ENCODE assay signal across 14 cellular contexts in genomic region chr11:123760894-123761293, GRCh38. TPM values are rescaled to one million over a fixed set of nuclear protein-coding genes. Genes with fewer than 3 reads are reported as not detected.
A peak's percentile ranks its signal among the peaks of the same experiment; 100 is the strongest.
DNase-seq lines count a peak whose midpoint lies in the region; ATAC-seq and TF ChIP-seq lines count a peak whose summit lies in the region.
"Had no signal": no experiment of that assay in that cellular context is flagged by ENCODE, and none has a peak within 500 bp of the region (broad histone marks: within the 10 kb centered on the region; RNA-seq: fewer than 3 reads in every experiment).

No MANE protein-coding gene starts in this region.

- H3K4me3 Mint-ChIP-seq in activated T-cell treated with anti-CD3 and anti-CD28 coated beads, Interleukin-2, amount 50 U/mL, for 24 hours, result no peak overlapping the region
- no peak overlapping the region for H3K4me3 Mint-ChIP-seq in osteocyte (ENCODE audit: unreplicated experiment)

- no peaks in the 10 kb centered on the region for H3K4me1 Mint-ChIP-seq in activated T-cell treated with anti-CD3 and anti-CD28 coated beads, Interleukin-2, amount 50 U/mL, for 24 hours (ENCODE audit: low read depth)
- no peaks in the 10 kb centered on the region for H3K4me1 Mint-ChIP-seq in osteocyte (ENCODE audit: unreplicated experiment)

- no peak for TF ChIP-seq CTCF in GM10248 (IDR thresholded peaks at IDR 0.05; ENCODE audit: control extremely low read depth, extremely low read depth, low read depth, missing control alignments)
- TF ChIP-seq CTCF in osteocyte (IDR thresholded peaks at IDR 0.05), result no peak
- no peak for TF ChIP-seq CTCF in ovary (IDR thresholded peaks at IDR 0.05)

- H3K9me3 ChIP-seq in ovary, result peaks cover 0 to 3% of the 10 kb centered on the region in 2 donors
- H3K9me3 ChIP-seq: prostate gland had no signal

- TF ChIP-seq POLR2A in ovary (IDR thresholded peaks at IDR 0.05), result no peak

- H3K36me3 Mint-ChIP-seq in activated T-cell treated with anti-CD3 and anti-CD28 coated beads, Interleukin-2, amount 50 U/mL, for 24 hours (ENCODE audit: low read depth), result no peaks in the 10 kb centered on the region
- H3K36me3 Mint-ChIP-seq in osteocyte (ENCODE audit: unreplicated experiment), result no peaks in the 10 kb centered on the region

- peaks cover 20% of the 10 kb centered on the region for H3K9me3 Mint-ChIP-seq in activated T-cell treated with anti-CD3 and anti-CD28 coated beads, Interleukin-2, amount 50 U/mL, for 24 hours
- H3K9me3 Mint-ChIP-seq in osteocyte (ENCODE audit: unreplicated experiment), result peaks cover 11% of the 10 kb centered on the region

- no peak overlapping the region for H3K27ac Mint-ChIP-seq in activated T-cell treated with anti-CD3 and anti-CD28 coated beads, Interleukin-2, amount 50 U/mL, for 24 hours
- H3K27ac Mint-ChIP-seq in osteocyte (ENCODE audit: unreplicated experiment), result no peak overlapping the region

- TF ChIP-seq EP300 in ovary (IDR thresholded peaks at IDR 0.05), result no peak

- H3K4me1 ChIP-seq in ovary (ENCODE audit: insufficient read depth), result no peaks in the 10 kb centered on the region
- H3K4me1 ChIP-seq: prostate gland had no signal

- H3K27me3 Mint-ChIP-seq in activated T-cell treated with anti-CD3 and anti-CD28 coated beads, Interleukin-2, amount 50 U/mL, for 24 hours, result peaks cover 21% of the 10 kb centered on the region
- peaks cover 16% of the 10 kb centered on the region for H3K27me3 Mint-ChIP-seq in osteocyte (ENCODE audit: unreplicated experiment)

- 76 to 87% (median 85%) methylated on average over 1 of the region's 1 CpG for WGBS in ovary, 3 donors

- intact Hi-C loops in ovary (cut with DNase I), result no loop called here

- H3K27ac ChIP-seq in ovary, result no peak overlapping the region
- H3K27ac ChIP-seq: prostate gland had no signal

- POLR2A ChIA-PET in GM10248 (lab: Yijun Ruan, JAX), result no interaction called here

- peak; percentile 74 for ATAC-seq in GM18909 (IDR thresholded peaks at IDR 0.05; ENCODE audit: poor library complexity, unreplicated experiment)
- ATAC-seq in GM21825 (IDR thresholded peaks at IDR 0.05; ENCODE audit: unreplicated experiment), result peak; percentile 79
- ATAC-seq in HG03280 (IDR thresholded peaks at IDR 0.05; ENCODE audit: unreplicated experiment), result peak; percentile 67

- no peak overlapping the region for H3K4me3 ChIP-seq in ovary
- H3K4me3 ChIP-seq: prostate gland had no signal

- H3K36me3 ChIP-seq in ovary, result no peaks in the 10 kb centered on the region
- H3K36me3 ChIP-seq: prostate gland had no signal

- no peaks in the 10 kb centered on the region for H3K27me3 ChIP-seq in ovary

- DNase-seq in GM10248 (ENCODE audit: extremely low spot score) (peak; percentile 61), NCI-H82 treated with DMSO at 0.1 percent for 48 hours (lab: John Stamatoyannopoulos, UW; ENCODE audit: unreplicated experiment) (no peak), osteocyte (ENCODE audit: extremely low spot score, unreplicated experiment) (no peak), ovary (no peak)
- no peak for DNase-seq in activated T-cell treated with anti-CD3 and anti-CD28 coated beads, Interleukin-2, amount 50 U/mL, for 24 hours
- DNase-seq: activated CD8-positive, alpha-beta memory T cell treated with anti-CD3 and anti-CD28 coated beads, Interleukin-2, amount 50 U/mL, for 48 hours; HCEC 1CT; stimulated activated CD4-positive, alpha-beta T cell treated with anti-CD3 and anti-CD28 coated beads, Interleukin-2, amount 100 ng/mL, for 24 hours had no signal

- CTCF ChIA-PET in GM10248 (lab: Yijun Ruan, JAX), result no interaction called here

RNA-seq across cellular contexts. Expression of gene OR6X1, which starts 6.6 kb away (rescaled TPM):
- total RNA-seq in osteocyte (not detected in 2 replicates), ovary (not detected)
- not detected for polyA plus RNA-seq in ovary
- total RNA-seq: astrocyte, fibroblast of villous mesenchyme, prostate gland had no signal

RNA-seq across cellular contexts. Expression of gene ZNF202, which starts 19.4 kb away (rescaled TPM):
- total RNA-seq in osteocyte, result 9.5 and 11.2 TPM in 2 replicates
- total RNA-seq in ovary, result 10 to 100 TPM in 5 of 7 donors, 1 to 10 TPM in 2; 4.7 to 20.8 (median 13.3) TPM
- 10 to 100 TPM in 1 of 2 donors, 1 to 10 TPM in 1; 9.9 to 10.7 TPM for polyA plus RNA-seq in ovary

RNA-seq across cellular contexts. Expression of gene OR6M1, which starts 45.3 kb away (rescaled TPM):
- total RNA-seq in osteocyte, result not detected in 2 replicates
- not detected for total RNA-seq in ovary
- polyA plus RNA-seq in ovary, result not detected
- total RNA-seq: astrocyte, fibroblast of villous mesenchyme, prostate gland had no signal
